Comparison of ENCODE assay signal across 2 cellular contexts in the genomic region with DNA sequence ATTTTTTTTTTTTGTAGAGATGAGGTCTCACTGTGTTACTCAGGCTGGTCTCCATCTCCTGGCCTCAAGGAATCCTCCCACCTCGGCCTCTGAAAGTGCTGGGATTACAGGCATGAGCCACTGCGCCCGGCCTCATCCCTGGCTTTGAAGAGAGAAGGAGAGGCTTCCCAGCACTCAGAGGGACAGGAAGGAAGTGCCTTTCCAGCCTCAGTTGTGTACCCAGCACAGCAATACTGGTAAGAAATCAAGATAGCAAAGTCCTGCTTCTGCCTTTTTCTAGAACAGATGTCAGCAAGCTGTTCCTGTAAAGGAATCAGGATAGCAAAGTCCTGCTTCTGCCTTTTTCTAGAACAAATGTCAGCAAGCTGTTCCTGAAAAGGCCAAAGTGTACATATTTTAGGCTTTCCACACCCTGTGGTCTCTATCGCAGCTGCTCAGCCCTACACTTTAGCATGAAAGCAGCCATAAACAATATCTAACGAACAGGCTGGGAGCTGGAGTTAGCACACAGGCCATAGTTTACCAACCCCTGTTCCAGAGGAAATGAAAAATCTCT.
TF ChIP-seq lines count a peak whose summit lies in the region.

No MANE protein-coding gene starts in this region.

TF ChIP-seq in HepG2, 621 proteins besides CTCF, POLR2A, EP300 and RAD21 (continues in another document):
- TF ChIP-seq PHF21A (CRISPR knock-in tag; IDR thresholded peaks at IDR 0.05) = no peak
- TF ChIP-seq ZGPAT (CRISPR knock-in tag; IDR thresholded peaks at IDR 0.05) = peak; percentile 41; the same call in 1 of the 2 replicates
- no peak for TF ChIP-seq SYNCRIP (IDR thresholded peaks at IDR 0.05; ENCODE audit: insufficient read depth, low read depth, low read length)
- TF ChIP-seq ZSCAN25 (CRISPR knock-in tag; IDR thresholded peaks at IDR 0.05) = no peak
- no peak for TF ChIP-seq TAF15 (IDR thresholded peaks at IDR 0.05; ENCODE audit: low read depth, low read length, poor library complexity, severe bottlenecking)
- TF ChIP-seq NR2C2 (CRISPR knock-in tag; IDR thresholded peaks at IDR 0.05; ENCODE audit: borderline replicate concordance) = no peak
- no peak for TF ChIP-seq NFYC (CRISPR knock-in tag; IDR thresholded peaks at IDR 0.05)
- no peak for TF ChIP-seq NFIB (CRISPR knock-in tag; IDR thresholded peaks at IDR 0.05; ENCODE audit: borderline replicate concordance)
- no peak for TF ChIP-seq RELA (CRISPR knock-in tag; IDR thresholded peaks at IDR 0.05)
- no peak for TF ChIP-seq ZNF329 (CRISPR knock-in tag; IDR thresholded peaks at IDR 0.05; ENCODE audit: low read depth)
- TF ChIP-seq ZFP91 (CRISPR knock-in tag; IDR thresholded peaks at IDR 0.05; ENCODE audit: borderline replicate concordance) = no peak
- TF ChIP-seq PAF1 (CRISPR knock-in tag; IDR thresholded peaks at IDR 0.05) = no peak
- TF ChIP-seq, protein P1, sequence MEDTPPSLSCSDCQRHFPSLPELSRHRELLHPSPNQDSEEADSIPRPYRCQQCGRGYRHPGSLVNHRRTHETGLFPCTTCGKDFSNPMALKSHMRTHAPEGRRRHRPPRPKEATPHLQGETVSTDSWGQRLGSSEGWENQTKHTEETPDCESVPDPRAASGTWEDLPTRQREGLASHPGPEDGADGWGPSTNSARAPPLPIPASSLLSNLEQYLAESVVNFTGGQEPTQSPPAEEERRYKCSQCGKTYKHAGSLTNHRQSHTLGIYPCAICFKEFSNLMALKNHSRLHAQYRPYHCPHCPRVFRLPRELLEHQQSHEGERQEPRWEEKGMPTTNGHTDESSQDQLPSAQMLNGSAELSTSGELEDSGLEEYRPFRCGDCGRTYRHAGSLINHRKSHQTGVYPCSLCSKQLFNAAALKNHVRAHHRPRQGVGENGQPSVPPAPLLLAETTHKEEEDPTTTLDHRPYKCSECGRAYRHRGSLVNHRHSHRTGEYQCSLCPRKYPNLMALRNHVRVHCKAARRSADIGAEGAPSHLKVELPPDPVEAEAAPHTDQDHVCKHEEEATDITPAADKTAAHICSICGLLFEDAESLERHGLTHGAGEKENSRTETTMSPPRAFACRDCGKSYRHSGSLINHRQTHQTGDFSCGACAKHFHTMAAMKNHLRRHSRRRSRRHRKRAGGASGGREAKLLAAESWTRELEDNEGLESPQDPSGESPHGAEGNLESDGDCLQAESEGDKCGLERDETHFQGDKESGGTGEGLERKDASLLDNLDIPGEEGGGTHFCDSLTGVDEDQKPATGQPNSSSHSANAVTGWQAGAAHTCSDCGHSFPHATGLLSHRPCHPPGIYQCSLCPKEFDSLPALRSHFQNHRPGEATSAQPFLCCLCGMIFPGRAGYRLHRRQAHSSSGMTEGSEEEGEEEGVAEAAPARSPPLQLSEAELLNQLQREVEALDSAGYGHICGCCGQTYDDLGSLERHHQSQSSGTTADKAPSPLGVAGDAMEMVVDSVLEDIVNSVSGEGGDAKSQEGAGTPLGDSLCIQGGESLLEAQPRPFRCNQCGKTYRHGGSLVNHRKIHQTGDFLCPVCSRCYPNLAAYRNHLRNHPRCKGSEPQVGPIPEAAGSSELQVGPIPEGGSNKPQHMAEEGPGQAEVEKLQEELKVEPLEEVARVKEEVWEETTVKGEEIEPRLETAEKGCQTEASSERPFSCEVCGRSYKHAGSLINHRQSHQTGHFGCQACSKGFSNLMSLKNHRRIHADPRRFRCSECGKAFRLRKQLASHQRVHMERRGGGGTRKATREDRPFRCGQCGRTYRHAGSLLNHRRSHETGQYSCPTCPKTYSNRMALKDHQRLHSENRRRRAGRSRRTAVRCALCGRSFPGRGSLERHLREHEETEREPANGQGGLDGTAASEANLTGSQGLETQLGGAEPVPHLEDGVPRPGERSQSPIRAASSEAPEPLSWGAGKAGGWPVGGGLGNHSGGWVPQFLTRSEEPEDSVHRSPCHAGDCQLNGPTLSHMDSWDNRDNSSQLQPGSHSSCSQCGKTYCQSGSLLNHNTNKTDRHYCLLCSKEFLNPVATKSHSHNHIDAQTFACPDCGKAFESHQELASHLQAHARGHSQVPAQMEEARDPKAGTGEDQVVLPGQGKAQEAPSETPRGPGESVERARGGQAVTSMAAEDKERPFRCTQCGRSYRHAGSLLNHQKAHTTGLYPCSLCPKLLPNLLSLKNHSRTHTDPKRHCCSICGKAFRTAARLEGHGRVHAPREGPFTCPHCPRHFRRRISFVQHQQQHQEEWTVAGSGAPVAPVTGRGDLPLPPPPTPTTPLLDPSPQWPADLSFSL (CRISPR knock-in tag; IDR thresholded peaks at IDR 0.05) = peak; percentile 67; the same call in 1 of the 2 replicates
- peak; percentile 40 for TF ChIP-seq ZFY (CRISPR knock-in tag; IDR thresholded peaks at IDR 0.05)
- no peak for TF ChIP-seq SRSF4 (IDR thresholded peaks at IDR 0.05; ENCODE audit: low read depth, low read length, poor library complexity, severe bottlenecking)
- TF ChIP-seq PAWR (CRISPR knock-in tag; IDR thresholded peaks at IDR 0.05; ENCODE audit: borderline replicate concordance) = no peak

TF ChIP-seq in WTC11, 78 proteins besides CTCF, POLR2A, EP300 and RAD21:
- no peak for TF ChIP-seq SP1 (CRISPR knock-in tag; conservative IDR thresholded peaks at IDR 0.05)
- no peak for TF ChIP-seq NR2C2 (CRISPR knock-in tag; IDR thresholded peaks at IDR 0.05)
- TF ChIP-seq ATF2 (CRISPR knock-in tag; IDR thresholded peaks at IDR 0.05; ENCODE audit: borderline replicate concordance, low read depth) = no peak
- no peak for TF ChIP-seq MYBL2 (CRISPR knock-in tag; IDR thresholded peaks at IDR 0.05)
- no peak for TF ChIP-seq HMGA2 (CRISPR knock-in tag; IDR thresholded peaks at IDR 0.05)
- no peak for TF ChIP-seq ZNF532 (CRISPR knock-in tag; IDR thresholded peaks at IDR 0.05; ENCODE audit: borderline replicate concordance)
- no peak for TF ChIP-seq CBFB (CRISPR knock-in tag; IDR thresholded peaks at IDR 0.05; ENCODE audit: low read depth)
- no peak for TF ChIP-seq ZNF425 (CRISPR knock-in tag; conservative IDR thresholded peaks at IDR 0.05)
- TF ChIP-seq ZNF416 (CRISPR knock-in tag; IDR thresholded peaks at IDR 0.05) = no peak
- no peak for TF ChIP-seq NR3C1 (CRISPR knock-in tag; conservative IDR thresholded peaks at IDR 0.05; ENCODE audit: low read depth)
- no peak for TF ChIP-seq CREB1 (CRISPR knock-in tag; IDR thresholded peaks at IDR 0.05)
- no peak for TF ChIP-seq NFE2L1 (CRISPR knock-in tag; IDR thresholded peaks at IDR 0.05)
- TF ChIP-seq TP53 (CRISPR knock-in tag; IDR thresholded peaks at IDR 0.05) = no peak
- TF ChIP-seq, protein P2, sequence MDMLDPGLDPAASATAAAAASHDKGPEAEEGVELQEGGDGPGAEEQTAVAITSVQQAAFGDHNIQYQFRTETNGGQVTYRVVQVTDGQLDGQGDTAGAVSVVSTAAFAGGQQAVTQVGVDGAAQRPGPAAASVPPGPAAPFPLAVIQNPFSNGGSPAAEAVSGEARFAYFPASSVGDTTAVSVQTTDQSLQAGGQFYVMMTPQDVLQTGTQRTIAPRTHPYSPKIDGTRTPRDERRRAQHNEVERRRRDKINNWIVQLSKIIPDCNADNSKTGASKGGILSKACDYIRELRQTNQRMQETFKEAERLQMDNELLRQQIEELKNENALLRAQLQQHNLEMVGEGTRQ (CRISPR knock-in tag; IDR thresholded peaks at IDR 0.05) = no peak
- TF ChIP-seq NFYB (CRISPR knock-in tag; conservative IDR thresholded peaks at IDR 0.05; ENCODE audit: low read depth) = no peak
